Comparison of ENCODE assay signal across 25 cellular contexts in the genomic region with DNA sequence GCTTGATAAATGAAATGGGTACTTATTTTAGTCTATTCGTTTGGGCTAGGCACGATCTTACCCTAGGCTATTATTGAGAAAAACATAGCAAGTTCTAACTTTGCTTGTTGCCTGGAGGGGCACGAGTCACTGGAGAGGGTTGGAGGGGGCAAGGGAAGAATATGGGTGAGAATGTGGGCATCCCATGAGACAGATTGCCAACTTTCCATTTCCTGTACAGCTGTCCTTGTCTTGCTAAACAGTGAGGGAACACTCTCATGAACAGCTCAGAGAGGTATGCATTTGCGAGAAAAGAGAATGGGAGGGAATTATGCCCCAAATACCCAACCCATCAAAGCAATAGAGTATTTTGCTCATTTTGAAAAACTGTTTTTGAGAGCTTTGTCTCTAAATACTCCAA.
"Had no signal": no experiment of that assay in that cellular context is flagged by ENCODE, and none has a peak within 500 bp of the region (broad histone marks: within the 10 kb centered on the region; RNA-seq: fewer than 3 reads in every experiment).

No MANE protein-coding gene starts in this region.

- H3K4me3 ChIP-seq: colonic mucosa, esophagus squamous epithelium, gastrocnemius medialis, pancreas, prostate gland, thyroid gland, upper lobe of left lung had no signal

- H3K4me1 ChIP-seq: colonic mucosa, esophagus squamous epithelium, gastrocnemius medialis, pancreas, prostate gland, upper lobe of left lung had no signal

- H3K9me3 ChIP-seq: colonic mucosa, esophagus squamous epithelium, gastrocnemius medialis, pancreas, prostate gland, thyroid gland, upper lobe of left lung had no signal

- H3K27ac ChIP-seq: colonic mucosa, epithelial cell of prostate, esophagus squamous epithelium, gastrocnemius medialis, pancreas, prostate gland, thyroid gland, upper lobe of left lung had no signal

- H3K27me3 ChIP-seq: colonic mucosa, gastrocnemius medialis, pancreas, thyroid gland, upper lobe of left lung had no signal

- DNase-seq: activated CD4-positive, alpha-beta memory T cell treated with anti-CD3 and anti-CD28 coated beads, Interleukin-2, amount 10 ng/mL, durations not matched to agents 7 days and 5 days; activated CD4-positive, alpha-beta T cell treated with anti-CD3 and anti-CD28 coated beads for 1 hour; activated CD4-positive, alpha-beta T cell treated with anti-CD3 and anti-CD28 coated beads, Interleukin-2, amount 10 ng/mL, durations not matched to agents 7 days and 5 days; activated naive CD4-positive, alpha-beta T cell; activated T-cell treated with anti-CD3 and anti-CD28 coated beads for 4 hours; activated T-cell treated with anti-CD3 and anti-CD28 coated beads, Interleukin-2, amount 50 U/mL, for 72 hours; cerebellar nuclear complex; colonic mucosa; effector CD8-positive, alpha-beta T cell; esophagus squamous epithelium; gastrocnemius medialis; glutamatergic neuron; left ventricle myocardium superior; naive thymus-derived CD4-positive, alpha-beta T cell; pancreas; retina; small intestine; stimulated activated CD4-positive, alpha-beta T cell treated with anti-CD3 and anti-CD28 coated beads, Interleukin-4, amount 100 ng/mL, for 24 hours; stimulated activated naive CD8-positive, alpha-beta T cell treated with anti-CD3 and anti-CD28 coated beads, Interleukin-15, amount 100 ng/mL, for 72 hours; T-helper 2 cell; upper lobe of left lung had no signal

- H3K36me3 ChIP-seq: colonic mucosa, esophagus squamous epithelium, gastrocnemius medialis, pancreas, prostate gland, thyroid gland, upper lobe of left lung had no signal

- ATAC-seq: activated T-cell treated with anti-CD3 and anti-CD28 coated beads, Interleukin-2, amount 50 U/mL, for 72 hours; gastrocnemius medialis; left ventricle myocardium superior; pancreas; sciatic nerve; stimulated activated naive CD8-positive, alpha-beta T cell treated with anti-CD3 and anti-CD28 coated beads, Interleukin-15, amount 100 ng/mL, for 72 hours had no signal
